ENCODE assay signal across 17 cellular contexts in genomic region chr6:98808522-98809210, GRCh38. TPM values are rescaled to one million over a fixed set of nuclear protein-coding genes. Genes with fewer than 3 reads are reported as not detected.
"Had no signal": no experiment of that assay in that cellular context is flagged by ENCODE, and none has a peak within 500 bp of the region (broad histone marks: within the 10 kb centered on the region; RNA-seq: fewer than 3 reads in every experiment).

No MANE protein-coding gene starts in this region.

- H3K36me3 Mint-ChIP-seq: memory B cell, natural killer cell had no signal

- H3K4me3 Mint-ChIP-seq: activated T-helper 1 cell treated with anti-CD3 and anti-CD28 coated beads, Interleukin-12 subunit alpha, Interleukin-12 subunit beta, Interleukin-2, Interleukin-4 antibody, amounts not matched to agents 30 ng/mL and 10 ng/mL and 1 ng/mL, durations not matched to agents 14 hours and 24 hours and 36 hours; memory B cell; natural killer cell had no signal

- H3K36me3 ChIP-seq: esophagus squamous epithelium, heart left ventricle, left ventricle myocardium inferior, upper lobe of right lung had no signal

- H3K4me1 ChIP-seq: esophagus squamous epithelium, heart left ventricle, left ventricle myocardium inferior, upper lobe of right lung had no signal

- H3K4me3 ChIP-seq: esophagus squamous epithelium, heart left ventricle, left ventricle myocardium inferior, upper lobe of right lung had no signal

- H3K9me3 Mint-ChIP-seq: activated T-helper 1 cell treated with anti-CD3 and anti-CD28 coated beads, Interleukin-12 subunit alpha, Interleukin-12 subunit beta, Interleukin-2, Interleukin-4 antibody, amounts not matched to agents 30 ng/mL and 10 ng/mL and 1 ng/mL, durations not matched to agents 14 hours and 24 hours and 36 hours had no signal

- FAIRE-seq: keratinocyte had no signal

- DNase-seq: activated CD4-positive, alpha-beta T cell treated with anti-CD3 and anti-CD28 coated beads for 48 hours; activated naive CD4-positive, alpha-beta T cell; esophagus squamous epithelium; heart left ventricle; left ventricle myocardium inferior; natural killer cell; occipital lobe; stimulated activated CD4-positive, alpha-beta T cell treated with anti-CD3 and anti-CD28 coated beads, Interleukin-2, amount 100 ng/mL, for 48 hours; stimulated activated CD8-positive, alpha-beta memory T cell treated with anti-CD3 and anti-CD28 coated beads, Interleukin-4, amount 100 ng/mL, for 48 hours; stimulated activated naive CD8-positive, alpha-beta T cell treated with anti-CD3 and anti-CD28 coated beads, Interleukin-15, Interleukin-2, amounts not matched to agents 100 U/mL and 50 U/mL, for 24 hours; T-helper 1 cell; upper lobe of right lung had no signal

- H3K27ac ChIP-seq: esophagus squamous epithelium, heart left ventricle, left ventricle myocardium inferior, upper lobe of right lung had no signal

- H3K27ac Mint-ChIP-seq: activated T-helper 1 cell treated with anti-CD3 and anti-CD28 coated beads, Interleukin-12 subunit alpha, Interleukin-12 subunit beta, Interleukin-2, Interleukin-4 antibody, amounts not matched to agents 30 ng/mL and 10 ng/mL and 1 ng/mL, durations not matched to agents 14 hours and 24 hours and 36 hours; memory B cell; natural killer cell had no signal

- H3K9me3 ChIP-seq: esophagus squamous epithelium, upper lobe of right lung had no signal

- ATAC-seq: heart left ventricle; natural killer cell; stimulated activated naive CD8-positive, alpha-beta T cell treated with anti-CD3 and anti-CD28 coated beads, Interleukin-15, Interleukin-2, amounts not matched to agents 100 U/mL and 50 U/mL, for 24 hours; upper lobe of right lung had no signal

- H3K4me1 Mint-ChIP-seq: memory B cell, natural killer cell had no signal

RNA-seq across cellular contexts. Expression of gene POU3F2, which starts 25.7 kb away (rescaled TPM):
- total RNA-seq: activated T-helper 1 cell treated with anti-CD3 and anti-CD28 coated beads, Interleukin-12 subunit alpha, Interleukin-12 subunit beta, Interleukin-2, Interleukin-4 antibody, amounts not matched to agents 30 ng/mL and 10 ng/mL and 1 ng/mL, durations not matched to agents 14 hours and 24 hours and 36 hours; esophagus squamous epithelium; heart left ventricle; left ventricle myocardium inferior; mucosa of gallbladder; natural killer cell; pulmonary artery endothelial cell; upper lobe of right lung had no signal
- polyA plus RNA-seq: keratinocyte had no signal
